Comparison of ENCODE assay signal across 1 cellular context in genomic region chr10:71253981-71254818, GRCh38.
TF ChIP-seq lines count a peak whose summit lies in the region.

No MANE protein-coding gene starts in this region.

TF ChIP-seq in HepG2, 621 proteins besides CTCF, POLR2A, EP300 and RAD21 (continued from another document):
- no peak for TF ChIP-seq GPBP1L1 (CRISPR knock-in tag; IDR thresholded peaks at IDR 0.05)
- no peak for TF ChIP-seq TARDBP (CRISPR knock-in tag; IDR thresholded peaks at IDR 0.05)
- no peak for TF ChIP-seq NFIC (IDR thresholded peaks at IDR 0.05; ENCODE audit: low read length)
- TF ChIP-seq ZNF510 (CRISPR knock-in tag; IDR thresholded peaks at IDR 0.05; ENCODE audit: low read depth): no peak
